Comparison of ENCODE assay signal across 8 cellular contexts in genomic region chr1:227945891-227946623, GRCh38. TPM values are rescaled to one million over a fixed set of nuclear protein-coding genes. Genes with fewer than 3 reads are reported as not detected.
DNase-seq lines count a peak whose midpoint lies in the region; ATAC-seq and TF ChIP-seq lines count a peak whose summit lies in the region.

No MANE protein-coding gene starts in this region.

- DNase-seq in AG09319 (ENCODE audit: extremely low read depth, low read depth), result peak; percentile 47
- DNase-seq in HK-2 (ENCODE audit: unreplicated experiment), result peak; percentile 69
- no peak for DNase-seq in activated CD8-positive, alpha-beta T cell treated with anti-CD3 and anti-CD28 coated beads for 36 hours
- peak; percentile 84 for DNase-seq in glomerular visceral epithelial cell (ENCODE audit: extremely low spot score)
- DNase-seq in posterior vena cava (ENCODE audit: low spot score), result peak; percentile 92
- no peak for DNase-seq in HuH-7 (ENCODE audit: low spot score)
- DNase-seq in stimulated activated CD4-positive, alpha-beta T cell treated with anti-CD3 and anti-CD28 coated beads, Interleukin-1b, Interleukin-23, amount 100 ng/mL, for 48 hours, result no peak

- TF ChIP-seq POLR2A in GM18505 (IDR thresholded peaks at IDR 0.05; ENCODE audit: borderline replicate concordance, extremely low read depth, insufficient read depth, insufficient read length), result no peak

- H3K36me3 Mint-ChIP-seq in activated CD8-positive, alpha-beta T cell treated with anti-CD3 and anti-CD28 coated beads for 36 hours (ENCODE audit: low read depth), result no peaks in the 10 kb centered on the region

- no peak overlapping the region for H3K27ac Mint-ChIP-seq in activated CD8-positive, alpha-beta T cell treated with anti-CD3 and anti-CD28 coated beads for 36 hours

- peak overlapping the region; percentile 19 for H3K4me3 Mint-ChIP-seq in activated CD8-positive, alpha-beta T cell treated with anti-CD3 and anti-CD28 coated beads for 36 hours

- H3K9me3 Mint-ChIP-seq in activated CD8-positive, alpha-beta T cell treated with anti-CD3 and anti-CD28 coated beads for 36 hours, result no peaks in the 10 kb centered on the region

- peaks cover 2% of the 10 kb centered on the region for H3K4me1 Mint-ChIP-seq in activated CD8-positive, alpha-beta T cell treated with anti-CD3 and anti-CD28 coated beads for 36 hours (ENCODE audit: low read depth)

- POLR2A ChIA-PET in activated CD8-positive, alpha-beta T cell treated with anti-CD3 and anti-CD28 coated beads for 36 hours (lab: Charles Lee), result interaction anchor here (1.0 to 2.4 kb wide), 2 partner anchors 10 to 136 kb away, joined by 3 to 5 read pairs; no protein-coding TSS in a partner anchor

- ATAC-seq in GM18505 (IDR thresholded peaks at IDR 0.05; ENCODE audit: unreplicated experiment), result peak; percentile 23
- ATAC-seq in activated CD8-positive, alpha-beta T cell treated with anti-CD3 and anti-CD28 coated beads for 36 hours, result peak; percentile 21

- intact Hi-C loops in activated CD8-positive, alpha-beta T cell treated with anti-CD3 and anti-CD28 coated beads for 36 hours (cut with micrococcal nuclease), result loop anchor here (10.0 kb wide), 1 partner anchor 181 kb away; no protein-coding TSS in a partner anchor
- intact Hi-C loops in posterior vena cava (cut with DNase I), result loop anchor here (2.0 to 10.0 kb wide), 4 partner anchors 181 to 471 kb away; no protein-coding TSS in a partner anchor

- H3K27me3 Mint-ChIP-seq in activated CD8-positive, alpha-beta T cell treated with anti-CD3 and anti-CD28 coated beads for 36 hours, result peaks cover 18% of the 10 kb centered on the region

- CTCF ChIA-PET in activated CD8-positive, alpha-beta T cell treated with anti-CD3 and anti-CD28 coated beads for 36 hours (lab: Charles Lee), result interaction anchor here (1.1 to 1.9 kb wide), 5 partner anchors 8 to 184 kb away, joined by 3 to 6 read pairs (median 4); no protein-coding TSS in a partner anchor

- TF ChIP-seq CTCF in AG09319 (IDR thresholded peaks at IDR 0.05; ENCODE audit: low read depth, low read length), result no peak
- TF ChIP-seq CTCF in activated CD8-positive, alpha-beta T cell treated with anti-CD3 and anti-CD28 coated beads for 36 hours (IDR thresholded peaks at IDR 0.05), result no peak

RNA-seq across cellular contexts. Expression of gene WNT9A, which starts 1.7 kb away (rescaled TPM):
- total RNA-seq in activated CD8-positive, alpha-beta T cell treated with anti-CD3 and anti-CD28 coated beads for 36 hours, result not detected
- total RNA-seq in posterior vena cava, result 1 to 10 TPM; 2.7 to 3.3 TPM

Comparison
In these comparisons a context has a peak if more than half of its experiments do, and no peak if none do; other contexts are left out.
1. DNase-seq: peak in AG09319 (single experiment), HK-2 (single experiment), glomerular visceral epithelial cell (single experiment) and posterior vena cava (single experiment); none in activated CD8-positive, alpha-beta T cell treated with anti-CD3 and anti-CD28 coated beads for 36 hours (single experiment), HuH-7 (single experiment) and stimulated activated CD4-positive, alpha-beta T cell treated with anti-CD3 and anti-CD28 coated beads, Interleukin-1b, Interleukin-23, amount 100 ng/mL, for 48 hours (single experiment).